Comparison of ENCODE assay signal across 27 cellular contexts in genomic region chr12:131457331-131458047, GRCh38.
"Had no signal": no experiment of that assay in that cellular context is flagged by ENCODE, and none has a peak within 500 bp of the region (broad histone marks: within the 10 kb centered on the region; RNA-seq: fewer than 3 reads in every experiment).

No MANE protein-coding gene starts in this region.

- H3K4me1 ChIP-seq: ascending aorta, gastrocnemius medialis, prostate gland, sigmoid colon, transverse colon, uterus had no signal

- H3K27me3 ChIP-seq: ascending aorta, uterus had no signal

- H3K36me3 ChIP-seq: ascending aorta, gastrocnemius medialis, prostate gland, sigmoid colon, transverse colon, uterus had no signal

- ATAC-seq: effector memory CD8-positive, alpha-beta T cell; gastrocnemius medialis; left cardiac atrium; naive thymus-derived CD8-positive, alpha-beta T cell; stimulated activated memory B cell treated with anti-CD40 and anti-IgM and Interleukin-4, amounts not matched to agents 10 μg/mL and 1 μg/mL and 100 μg/mL, for 72 hours; stimulated activated naive CD8-positive, alpha-beta T cell treated with anti-CD3 and anti-CD28 coated beads, Interleukin-15, amount 100 ng/mL, for 72 hours had no signal

- DNase-seq: activated CD4-positive, alpha-beta T cell treated with anti-CD3 and anti-CD28 coated beads for 48 hours; activated CD4-positive, alpha-beta T cell treated with anti-CD3 and anti-CD28 coated beads, Interleukin-2, amount 50 U/mL, for 48 hours; activated gamma-delta T cell; activated naive CD4-positive, alpha-beta T cell treated with anti-CD3 and anti-CD28 coated beads, Interleukin-2, amount 10 ng/mL, durations not matched to agents 7 days and 5 days; activated naive CD8-positive, alpha-beta T cell treated with anti-CD3 and anti-CD28 coated beads, Interleukin-2, amount 10 ng/mL, durations not matched to agents 7 days and 5 days; activated T-cell treated with anti-CD3 and anti-CD28 coated beads, Interleukin-2, amount 50 U/mL, for 24 hours; dorsolateral prefrontal cortex; effector memory CD8-positive, alpha-beta T cell; erythroblast; gastrocnemius medialis; hippocampal formation; left cardiac atrium; naive thymus-derived CD8-positive, alpha-beta T cell; retina; sigmoid colon; small intestine; stimulated activated CD4-positive, alpha-beta T cell treated with anti-CD3 and anti-CD28 coated beads, Interleukin-1b, Interleukin-23, amount 100 ng/mL, for 48 hours; stimulated activated CD4-positive, alpha-beta T cell treated with anti-CD3 and anti-CD28 coated beads, Interleukin-4, amount 100 ng/mL, for 4 hours; stimulated activated CD8-positive, alpha-beta memory T cell treated with anti-CD3 and anti-CD28 coated beads, Interleukin-4, amount 100 ng/mL, for 48 hours; stimulated activated naive CD8-positive, alpha-beta T cell treated with anti-CD3 and anti-CD28 coated beads, Interleukin-15, amount 100 ng/mL, for 72 hours; transverse colon; uterus had no signal

- H3K9me3 ChIP-seq: ascending aorta, gastrocnemius medialis, prostate gland, sigmoid colon, transverse colon, uterus had no signal

- H3K4me3 ChIP-seq: ascending aorta, coronary artery, dorsolateral prefrontal cortex, gastrocnemius medialis, prostate gland, sigmoid colon, transverse colon, uterus had no signal

- H3K27ac ChIP-seq: ascending aorta, coronary artery, dorsolateral prefrontal cortex, gastrocnemius medialis, prostate gland, sigmoid colon, transverse colon, uterus, VCaP had no signal
